In genomic region chr10:21366108-21366507, GRCh38 we compare ENCODE assay signal across 8 cellular contexts.
DNase-seq lines count a peak whose midpoint lies in the region; ATAC-seq, FAIRE-seq and TF ChIP-seq lines count a peak whose summit lies in the region.
"Not testable (repeated sequence)": the region's sequence is repeated elsewhere in the genome, so short reads cannot be mapped to it uniquely, and the experiment has no call there.

No MANE protein-coding gene starts in this region.

- H3K79me2 ChIP-seq in K562 (ENCODE audit: control insufficient read depth, insufficient read depth, low read length) = not testable (repeated sequence)

- not testable (repeated sequence) for TF ChIP-seq RAD21 in K562 (CRISPR knock-in tag; conservative IDR thresholded peaks at IDR 0.05 in 1 of 2, IDR thresholded peaks at IDR 0.05 in 1 of 2)

- H3K27ac ChIP-seq in K562 (ENCODE audit: extremely low read depth, low read depth, low read length) = not testable (repeated sequence)

- in situ Hi-C loops in K562 (cut with MboI) = not testable (repeated sequence)

- FAIRE-seq in K562 (lab: Jason Lieb, UNC) = peak; percentile 82

- peak; percentile 46 for DNase-seq in Calu3
- DNase-seq in HFFc6 = peak; percentile 81
- peak; percentile 89 for DNase-seq in NCI-H226
- DNase-seq in SW480 (ENCODE audit: low spot score) = peak; percentile 66
- peak in 1 of 4 experiments; percentile 57 for DNase-seq in K562 (ENCODE audit: extremely low read depth in 1 of 4, low spot score in 3 of 4)
- peak; percentile 68 for DNase-seq in epithelial cell of proximal tubule (ENCODE audit: low read depth)
- DNase-seq in islet precursor cell = peak; percentile 67
- DNase-seq in renal cortical epithelial cell (ENCODE audit: low read depth) = peak; percentile 88

- H2AFZ ChIP-seq in K562 (ENCODE audit: low read depth, low read length) = not testable (repeated sequence)

- H3K27me3 ChIP-seq in K562 (ENCODE audit: control insufficient read depth in 2 of 2, insufficient read depth in 2 of 2, low read length in 2 of 2) = not testable (repeated sequence)

- not testable (repeated sequence) for H3K4me1 ChIP-seq in K562 (replicated peaks in 1 of 2; ENCODE audit: control insufficient read depth in 2 of 2, insufficient read depth in 2 of 2, low read length in 2 of 2)

- not testable (repeated sequence) for H3K9me1 ChIP-seq in K562 (ENCODE audit: control insufficient read depth, insufficient read depth, low read length)

- not testable (repeated sequence) for H3K4me3 ChIP-seq in K562; epithelial cell of proximal tubule (ENCODE audit: low read depth, low read length)

- not testable (repeated sequence) for H3K27me3 Mint-ChIP-seq in Calu3 (ENCODE audit: unreplicated experiment); HFFc6 (ENCODE audit: insufficient read depth)

- ATAC-seq in K562 = peak; percentile 74

- WGBS in K562 (ENCODE audit: insufficient coverage, low coverage, missing lambda C conversion rate) = 11% methylated on average over 6 of the region's 6 CpGs

- H3K4me3 Mint-ChIP-seq in Calu3 (ENCODE audit: low read depth, unreplicated experiment); HFFc6: not testable (repeated sequence)

- H3K36me3 Mint-ChIP-seq in Calu3 (ENCODE audit: insufficient read depth, unreplicated experiment); HFFc6 (ENCODE audit: low read depth): not testable (repeated sequence)

- TF ChIP-seq POLR2A in K562 (conservative IDR thresholded peaks at IDR 0.05) = not testable (repeated sequence)

- H4K20me1 ChIP-seq in K562 (replicated peaks; ENCODE audit: control insufficient read depth, insufficient read depth, low read length) = not testable (repeated sequence)

- H3K4me1 Mint-ChIP-seq in Calu3 (ENCODE audit: low read depth, unreplicated experiment) (peaks cover 35% of the 10 kb centered on the region), HFFc6 (ENCODE audit: low read depth) (peaks cover 68% of the 10 kb centered on the region)

- H3K4me2 ChIP-seq in K562 (ENCODE audit: insufficient read depth, low read length) = not testable (repeated sequence)

- intact Hi-C loops in Calu3 (cut with micrococcal nuclease; ENCODE audit: unreplicated experiment); K562 (cut with micrococcal nuclease): not testable (repeated sequence)

- CTCF ChIA-PET in Calu3 (lab: Charles Lee) = interaction anchor here (0.5 to 0.7 kb wide), 2 partner anchors 20 to 50 kb away, joined by 3 read pairs; no protein-coding TSS in a partner anchor
- CTCF ChIA-PET in K562 (lab: Yijun Ruan, JAX; ENCODE audit: low intra/inter-chr PET ratio) = not testable (repeated sequence)

- not testable (repeated sequence) for H3K36me3 ChIP-seq in K562 (ENCODE audit: control insufficient read depth, insufficient read depth, low read length)

- not testable (repeated sequence) for H3K9me3 ChIP-seq in K562 (replicated peaks; ENCODE audit: control insufficient read depth, insufficient read depth, low read depth, low read length)

- H3K27ac Mint-ChIP-seq in Calu3 (ENCODE audit: unreplicated experiment) = peak overlapping the region; percentile 33
- peak overlapping the region; percentile 76 for H3K27ac Mint-ChIP-seq in HFFc6

- TF ChIP-seq CTCF in Calu3 (IDR thresholded peaks at IDR 0.05; ENCODE audit: unreplicated experiment); HFFc6 (IDR thresholded peaks at IDR 0.05); K562 (IDR thresholded peaks at IDR 0.05 in 2 of 3, conservative IDR thresholded peaks at IDR 0.05 in 1 of 3; ENCODE audit: insufficient read depth in 2 of 3, low read depth in 1 of 3, low read length in 3 of 3); epithelial cell of proximal tubule (conservative IDR thresholded peaks at IDR 0.05; ENCODE audit: low read depth, low read length): not testable (repeated sequence)

- H3K9ac ChIP-seq in K562 (ENCODE audit: insufficient read depth in 1 of 2, low read depth in 2 of 2, low read length in 2 of 2) = not testable (repeated sequence)

- POLR2A ChIA-PET in K562 (lab: Yijun Ruan, JAX) = not testable (repeated sequence)

- TF ChIP-seq EP300 in K562 (IDR thresholded peaks at IDR 0.05; ENCODE audit: low read length) = not testable (repeated sequence)

- H3K9me3 Mint-ChIP-seq in Calu3 (ENCODE audit: low read depth, unreplicated experiment); HFFc6: not testable (repeated sequence)

- BruUV-seq in Calu3 (replicated peaks; lab: Mats Ljungman, UMichigan); K562 (replicated peaks; lab: Mats Ljungman, UMichigan): not testable (repeated sequence)

TF ChIP-seq in K562, 482 proteins besides CTCF, POLR2A, EP300 and RAD21 (continues in another document):
- peak; percentile 82 for TF ChIP-seq CREM (IDR thresholded peaks at IDR 0.05; ENCODE audit: low read depth)
- peak; percentile 68 for TF ChIP-seq ARID1B (IDR thresholded peaks at IDR 0.05)
- TF ChIP-seq LEF1 (IDR thresholded peaks at IDR 0.05) = peak; percentile 42; the same call in 1 of the 2 replicates
- TF ChIP-seq PRDM10 (IDR thresholded peaks at IDR 0.05; ENCODE audit: partially characterized antibody) = peak; percentile 31
- peak; percentile 91 for TF ChIP-seq ATF3 (IDR thresholded peaks at IDR 0.05)
- TF ChIP-seq ATF3 (CRISPR knock-in tag; conservative IDR thresholded peaks at IDR 0.05); ATF1 (CRISPR knock-in tag; IDR thresholded peaks at IDR 0.05): not testable (repeated sequence)
- 0 out of 2 replicates have a peak, but pooled peaks have one; percentile 14 for TF ChIP-seq ZBTB12 (CRISPR knock-in tag; IDR thresholded peaks at IDR 0.05)
- TF ChIP-seq SMARCC2 (IDR thresholded peaks at IDR 0.05; ENCODE audit: low read depth) = 0 out of 2 replicates have a peak, but pooled peaks have one; percentile 40
- TF ChIP-seq SMARCA4 (IDR thresholded peaks at IDR 0.05) = peak; percentile 73; the same call in 1 of the 2 replicates
- TF ChIP-seq SMARCE1 (IDR thresholded peaks at IDR 0.05) = peak; percentile 69
- TF ChIP-seq FOSL1 (tag; conservative IDR thresholded peaks at IDR 0.05) = peak; percentile 91
- TF ChIP-seq ATF7 (IDR thresholded peaks at IDR 0.05) = peak; percentile 21; the same call in 1 of the 2 replicates
- TF ChIP-seq C11orf30 (IDR thresholded peaks at IDR 0.05; ENCODE audit: low read depth) = peak; percentile 12; the same call in 1 of the 2 replicates
- TF ChIP-seq NFE2 (IDR thresholded peaks at IDR 0.05; ENCODE audit: low read depth) = peak; percentile 62
- peak; percentile 67 for TF ChIP-seq DPF2 (IDR thresholded peaks at IDR 0.05)
- TF ChIP-seq JUND (IDR thresholded peaks at IDR 0.05; ENCODE audit: borderline replicate concordance, low read depth, low read length) = peak; percentile 83; the same call in 1 of the 2 replicates
- peak; percentile 73; the same call in 1 of the 3 replicates for TF ChIP-seq JUND (tag; IDR thresholded peaks at IDR 0.05; ENCODE audit: borderline replicate concordance, low read depth, low read length)
- peak; percentile 64 for TF ChIP-seq ATF1 (tag; IDR thresholded peaks at IDR 0.05)
